Comparison of ENCODE assay signal across 25 cellular contexts in genomic region chrX:76931518-76931917, GRCh38.
"Had no signal": no experiment of that assay in that cellular context is flagged by ENCODE, and none has a peak within 500 bp of the region (broad histone marks: within the 10 kb centered on the region; RNA-seq: fewer than 3 reads in every experiment).

No MANE protein-coding gene starts in this region.

- FAIRE-seq: endometrium, islet of Langerhans had no signal

- ATAC-seq: heart left ventricle; left ventricle myocardium superior; naive thymus-derived CD8-positive, alpha-beta T cell had no signal

- H3K27me3 Mint-ChIP-seq: activated naive CD8-positive, alpha-beta T cell; dendritic cell treated with granulocyte-macrophage colony-stimulating factor and Interleukin-4, amounts not matched to agents 40 ng/mL and 50 ng/mL, for 4 days; progenitor cell of endocrine pancreas; type B pancreatic cell had no signal

- H3K27ac Mint-ChIP-seq: activated naive CD8-positive, alpha-beta T cell; activated T-cell treated with anti-CD3 and anti-CD28 coated beads, Interleukin-2, amount 50 U/mL, for 24 hours; activated T-helper 2 cell treated with anti-CD3 and anti-CD28 coated beads, Interferon-gamma antibody, Interleukin-2, Interleukin-4, amounts not matched to agents 10 μg/mL and 5 μg/mL and 100 μg/mL, durations not matched to agents 14 hours and 24 hours and 36 hours; dendritic cell treated with granulocyte-macrophage colony-stimulating factor and Interleukin-4, amounts not matched to agents 40 ng/mL and 50 ng/mL, for 4 days; mesothelial cell of epicardium; naive thymus-derived CD8-positive, alpha-beta T cell; neural progenitor cell; progenitor cell of endocrine pancreas; type B pancreatic cell had no signal

- H3K4me3 Mint-ChIP-seq: activated naive CD8-positive, alpha-beta T cell; activated T-cell treated with anti-CD3 and anti-CD28 coated beads, Interleukin-2, amount 50 U/mL, for 24 hours; dendritic cell treated with granulocyte-macrophage colony-stimulating factor and Interleukin-4, amounts not matched to agents 40 ng/mL and 50 ng/mL, for 4 days; mesothelial cell of epicardium; naive thymus-derived CD8-positive, alpha-beta T cell; neural progenitor cell; type B pancreatic cell had no signal

- DNase-seq: activated CD4-positive, alpha-beta T cell treated with anti-CD3 and anti-CD28 coated beads for 1 hour; activated CD4-positive, alpha-beta T cell treated with anti-CD3 and anti-CD28 coated beads, Interleukin-2, amount 50 U/mL, for 1 hour; activated CD8-positive, alpha-beta memory T cell treated with anti-CD3 and anti-CD28 coated beads, Interleukin-2, amount 50 U/mL, for 4 hours; activated naive CD4-positive, alpha-beta T cell; activated T-cell treated with anti-CD3 and anti-CD28 coated beads, Interleukin-2, amount 50 U/mL, for 24 hours; adrenal gland; brain microvascular endothelial cell; caudate nucleus; effector CD4-positive, alpha-beta T cell; heart left ventricle; left ventricle myocardium superior; mammary epithelial cell; naive thymus-derived CD8-positive, alpha-beta T cell; retina; stimulated activated CD4-positive, alpha-beta T cell treated with anti-CD3 and anti-CD28 coated beads, Interleukin-2, amount 100 ng/mL, for 48 hours; stimulated activated naive CD4-positive, alpha-beta T cell had no signal

- H3K4me1 Mint-ChIP-seq: mesothelial cell of epicardium; naive thymus-derived CD8-positive, alpha-beta T cell; neural progenitor cell had no signal

- H3K36me3 Mint-ChIP-seq: activated naive CD8-positive, alpha-beta T cell; mesothelial cell of epicardium; naive thymus-derived CD8-positive, alpha-beta T cell; type B pancreatic cell had no signal

- H3K9me3 Mint-ChIP-seq: type B pancreatic cell had no signal
